15 cellular contexts compared by ENCODE assay signal in genomic region chr7:99127636-99128035, GRCh38. TPM values are rescaled to one million over a fixed set of nuclear protein-coding genes. Genes with fewer than 3 reads are reported as not detected.
A peak's percentile ranks its signal among the peaks of the same experiment; 100 is the strongest.
DNase-seq lines count a peak whose midpoint lies in the region; ATAC-seq and TF ChIP-seq lines count a peak whose summit lies in the region.
"Had no signal": no experiment of that assay in that cellular context is flagged by ENCODE, and none has a peak within 500 bp of the region (broad histone marks: within the 10 kb centered on the region; RNA-seq: fewer than 3 reads in every experiment).

No MANE protein-coding gene starts in this region.

- no peak overlapping the region for H2AFZ ChIP-seq in smooth muscle cell (ENCODE audit: low read depth)

- no peaks in the 10 kb centered on the region for H3K9me3 ChIP-seq in smooth muscle cell (replicated peaks; ENCODE audit: low read depth)

- no peak overlapping the region for H3K4me3 ChIP-seq in smooth muscle cell

- DNase-seq in ELR (ENCODE audit: low read depth) (peak; percentile 45), foreskin keratinocyte (no peak), smooth muscle cell (lab: John Stamatoyannopoulos, UW; ENCODE audit: unreplicated experiment) (no peak), HPDE6-E6E7 (ENCODE audit: extremely low spot score) (no peak)
- no peak for DNase-seq in stimulated activated CD4-positive, alpha-beta T cell treated with anti-CD3 and anti-CD28 coated beads, Interleukin-4, amount 100 ng/mL, for 4 hours
- DNase-seq: activated CD4-positive, alpha-beta T cell treated with anti-CD3 and anti-CD28 coated beads for 1 hour; activated naive CD8-positive, alpha-beta T cell treated with anti-CD3 and anti-CD28 coated beads, Interleukin-2, amount 10 ng/mL, durations not matched to agents 7 days and 5 days; DMS153; H7; mammary epithelial cell; NCI-H1694; T-cell had no signal

- no peaks in the 10 kb centered on the region for H3K27me3 ChIP-seq in foreskin keratinocyte
- H3K27me3 ChIP-seq in smooth muscle cell (ENCODE audit: low read depth) = no peaks in the 10 kb centered on the region

- H3K9ac ChIP-seq in smooth muscle cell (ENCODE audit: low read depth) = peak overlapping the region; percentile 13

- WGBS in smooth muscle cell (ENCODE audit: low lambda C conversion rate) = 74% methylated on average over 6 of the region's 6 CpGs

- H3K4me1 ChIP-seq in foreskin keratinocyte (peaks cover 62% of the 10 kb centered on the region), smooth muscle cell (ENCODE audit: low read depth) (peaks cover 17% of the 10 kb centered on the region)

- ATAC-seq in foreskin keratinocyte (no peak), HG03457 (IDR thresholded peaks at IDR 0.05; ENCODE audit: unreplicated experiment) (no peak), HG02981 (IDR thresholded peaks at IDR 0.05; ENCODE audit: unreplicated experiment) (no peak)
- ATAC-seq: T-cell had no signal

- TF ChIP-seq CTCF in VCaP (conservative IDR thresholded peaks at IDR 0.05) = no peak
- no peak for TF ChIP-seq CTCF in foreskin keratinocyte (conservative IDR thresholded peaks at IDR 0.05)
- TF ChIP-seq CTCF in smooth muscle cell (IDR thresholded peaks at IDR 0.05; ENCODE audit: borderline replicate concordance, insufficient read depth, poor library complexity, severe bottlenecking) = no peak

- H3F3A ChIP-seq in smooth muscle cell (ENCODE audit: low read depth) = no peaks in the 10 kb centered on the region

- peaks cover 100% of the 10 kb centered on the region for H3K79me2 ChIP-seq in smooth muscle cell (ENCODE audit: low read depth)

- H3K36me3 ChIP-seq in smooth muscle cell (ENCODE audit: low read depth) = no peaks in the 10 kb centered on the region

- peaks cover 98% of the 10 kb centered on the region for H4K20me1 ChIP-seq in smooth muscle cell (ENCODE audit: low read depth)

- peak overlapping the region; percentile 59 for H3K4me2 ChIP-seq in smooth muscle cell

- H3K27ac ChIP-seq in VCaP (peak overlapping the region; percentile 78), foreskin keratinocyte (peak overlapping the region; percentile 74), smooth muscle cell (ENCODE audit: low read depth) (peak overlapping the region; percentile 79)

RNA-seq across cellular contexts. Expression of gene SMURF1, which starts 16.3 kb away (rescaled TPM):
- total RNA-seq in foreskin keratinocyte (23.8 and 32.1 TPM in 2 replicates), smooth muscle cell (15.5 and 28.5 TPM in 2 replicates)
- polyA plus RNA-seq in foreskin keratinocyte (7.8 and 9.3 TPM in 2 replicates), smooth muscle cell (16.2 and 17.5 TPM in 2 replicates)
